In the genomic region with DNA sequence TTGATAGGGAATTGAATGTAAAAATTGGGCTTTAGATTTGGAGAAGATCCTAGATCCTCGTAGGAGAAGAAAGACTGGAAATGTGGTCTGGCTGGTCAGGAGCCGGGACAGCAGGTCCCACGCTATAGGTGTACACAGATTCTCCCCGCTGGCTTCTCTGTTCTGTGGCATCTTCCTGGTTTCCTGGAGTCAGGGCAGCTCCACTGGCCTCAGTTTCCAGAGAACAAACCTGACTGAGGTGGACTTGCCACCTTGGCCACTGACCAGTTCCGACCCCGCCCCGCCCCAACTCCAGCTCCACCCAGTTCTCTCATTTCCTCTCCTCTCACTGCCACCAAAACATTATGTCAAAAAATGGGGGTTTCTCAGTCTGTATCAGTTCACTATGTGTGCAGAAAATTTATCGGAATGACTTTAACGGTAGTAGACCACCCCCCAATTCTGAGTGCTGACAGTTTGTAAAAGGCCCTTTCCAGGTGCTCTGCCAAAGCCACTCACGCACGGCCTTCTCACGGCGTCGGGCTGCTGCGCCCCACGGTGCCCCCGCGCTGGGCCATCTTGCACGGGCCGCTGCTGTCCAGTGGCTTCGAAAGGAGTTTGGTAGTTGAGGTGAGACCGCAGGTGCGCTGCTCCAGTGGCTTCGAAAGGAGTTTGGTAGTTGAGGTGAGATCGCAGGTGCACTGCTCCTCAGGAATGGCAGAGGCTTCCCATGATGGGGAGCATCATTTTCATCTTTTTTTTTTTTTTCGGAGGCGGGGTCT, we compare ENCODE assay signal across 30 cellular contexts.
A peak's percentile ranks its signal among the peaks of the same experiment; 100 is the strongest.
DNase-seq lines count a peak whose midpoint lies in the region; ATAC-seq, FAIRE-seq and TF ChIP-seq lines count a peak whose summit lies in the region.
"Had no signal": no experiment of that assay in that cellular context is flagged by ENCODE, and none has a peak within 500 bp of the region (broad histone marks: within the 10 kb centered on the region; RNA-seq: fewer than 3 reads in every experiment).

No MANE protein-coding gene starts in this region.

- no TSS peak for BruUV-seq in MCF 10A (replicated peaks; lab: Mats Ljungman, UMichigan)
- no TSS peak for BruUV-seq in mammary epithelial cell (replicated peaks; lab: Mats Ljungman, UMichigan)
- BruUV-seq in K562 (replicated peaks; lab: Mats Ljungman, UMichigan) = no TSS peak

- dilution Hi-C loops in mammary epithelial cell (cut with HindIII; ENCODE audit: low sequenced_read_pairs) = no loop called here

- no peak overlapping the region for H4K91ac ChIP-seq in neuronal stem cell (ENCODE audit: low read depth, low read length, poor library complexity)

- H3K9me1 ChIP-seq in K562 (ENCODE audit: control insufficient read depth, insufficient read depth, low read length) = no peaks in the 10 kb centered on the region

- no peaks in the 10 kb centered on the region for H3K27me3 ChIP-seq in mammary epithelial cell (ENCODE audit: insufficient read depth, low read length)
- H3K27me3 ChIP-seq in K562 (ENCODE audit: control insufficient read depth in 2 of 2, insufficient read depth in 2 of 2, low read length in 2 of 2) = no peaks in the 10 kb centered on the region
- no peaks in the 10 kb centered on the region for H3K27me3 ChIP-seq in neuronal stem cell (ENCODE audit: control insufficient read depth in 3 of 3, insufficient read depth in 3 of 3, low read depth in 1 of 3, low read length in 3 of 3)
- H3K27me3 ChIP-seq: esophagus muscularis mucosa, tibial nerve had no signal

- H3K36me3 Mint-ChIP-seq in T-helper 2 cell treated with Interferon-gamma antibody and Interleukin-4, amounts not matched to agents 5 μg/mL and 100 μg/mL, for 36 hours (ENCODE audit: low read depth) = peaks cover 35% of the 10 kb centered on the region
- H3K36me3 Mint-ChIP-seq in MCF 10A (ENCODE audit: insufficient read depth, unreplicated experiment) = peaks cover 5% of the 10 kb centered on the region
- no peaks in the 10 kb centered on the region for H3K36me3 Mint-ChIP-seq in glutamatergic neuron (ENCODE audit: unreplicated experiment)

- H3K4ac ChIP-seq in neuronal stem cell (ENCODE audit: low read length) = no peak overlapping the region

- H2AFZ ChIP-seq in mammary epithelial cell (ENCODE audit: low read depth, low read length) (no peak overlapping the region), K562 (ENCODE audit: low read depth, low read length) (no peak overlapping the region), neuronal stem cell (ENCODE audit: low read length) (no peak overlapping the region)
- H2AFZ ChIP-seq: GM23338 had no signal

- H3K79me2 ChIP-seq in mammary epithelial cell (ENCODE audit: insufficient read depth, low read length) (no peaks in the 10 kb centered on the region), K562 (ENCODE audit: control insufficient read depth, insufficient read depth, low read length) (no peaks in the 10 kb centered on the region)

- H2AK5ac ChIP-seq in neuronal stem cell (ENCODE audit: low read depth, low read length) = no peak overlapping the region

- H3K23ac ChIP-seq in neuronal stem cell (ENCODE audit: low read depth, low read length, poor library complexity) = peak overlapping the region; percentile 27

- no peaks in the 10 kb centered on the region for H3K9me3 Mint-ChIP-seq in T-helper 2 cell treated with Interferon-gamma antibody and Interleukin-4, amounts not matched to agents 5 μg/mL and 100 μg/mL, for 36 hours
- H3K9me3 Mint-ChIP-seq in MCF 10A (ENCODE audit: unreplicated experiment) (no peaks in the 10 kb centered on the region), glutamatergic neuron (ENCODE audit: unreplicated experiment) (peaks cover 15% of the 10 kb centered on the region)
- H3K9me3 Mint-ChIP-seq: activated naive CD4-positive, alpha-beta T cell treated with anti-CD3 and anti-CD28 coated beads, Interleukin-2, amount 50 U/mL, for 72 hours; CD4-positive, CD25-positive, alpha-beta regulatory T cell; endodermal cell; GM23338; nephron had no signal

- no peak overlapping the region for H3K9ac ChIP-seq in mammary epithelial cell (ENCODE audit: insufficient read depth, low read length)
- H3K9ac ChIP-seq in K562 (ENCODE audit: insufficient read depth in 1 of 2, low read depth in 2 of 2, low read length in 2 of 2) = no peak overlapping the region
- no peak overlapping the region for H3K9ac ChIP-seq in neuronal stem cell (ENCODE audit: low read depth, low read length, poor library complexity)
- H3K9ac ChIP-seq: KMS-11, SK-N-SH had no signal

- peaks cover 52% of the 10 kb centered on the region for H3K4me1 Mint-ChIP-seq in T-helper 2 cell treated with Interferon-gamma antibody and Interleukin-4, amounts not matched to agents 5 μg/mL and 100 μg/mL, for 36 hours (ENCODE audit: low read depth)
- H3K4me1 Mint-ChIP-seq in MCF 10A (ENCODE audit: insufficient read depth, unreplicated experiment) = peaks cover 28% of the 10 kb centered on the region
- H3K4me1 Mint-ChIP-seq in glutamatergic neuron (ENCODE audit: low read depth, unreplicated experiment) = peaks cover 36% of the 10 kb centered on the region

- no peak overlapping the region for H3K18ac ChIP-seq in neuronal stem cell (ENCODE audit: low read length)

- H4K20me1 ChIP-seq in mammary epithelial cell (ENCODE audit: insufficient read depth, low read length) = no peaks in the 10 kb centered on the region
- H4K20me1 ChIP-seq in K562 (replicated peaks; ENCODE audit: control insufficient read depth, insufficient read depth, low read length) = no peaks in the 10 kb centered on the region; the same call in 1 of the 2 replicates

- POLR2A ChIA-PET in MCF 10A (lab: Yijun Ruan, JAX) = interaction anchor here (0.8 kb wide), 1 partner anchor 105 kb away, joined by 4 read pairs; no protein-coding TSS in a partner anchor
- POLR2A ChIA-PET in K562 (lab: Yijun Ruan, JAX) = interaction anchor here (0.6 to 1.7 kb wide), 3 partner anchors 9 to 378 kb away, joined by 3 to 5 read pairs (median 4); no protein-coding TSS in a partner anchor

- H3K9me3 ChIP-seq in mammary epithelial cell (replicated peaks; ENCODE audit: insufficient read depth, low read length) (no peaks in the 10 kb centered on the region), K562 (replicated peaks; ENCODE audit: control insufficient read depth, insufficient read depth, low read depth, low read length) (peaks cover 6% of the 10 kb centered on the region; the same call in 1 of the 2 replicates), neuronal stem cell (replicated peaks in 1 of 2; ENCODE audit: control insufficient read depth in 2 of 2, insufficient read depth in 1 of 2, low read depth in 1 of 2, low read length in 2 of 2) (peaks cover 2% of the 10 kb centered on the region in 2 donors)
- H3K9me3 ChIP-seq: esophagus muscularis mucosa, SK-N-SH, tibial nerve had no signal

- ATAC-seq in K562 (no peak), HG03045 (IDR thresholded peaks at IDR 0.05; ENCODE audit: unreplicated experiment) (no peak)
- ATAC-seq: activated naive CD4-positive, alpha-beta T cell treated with anti-CD3 and anti-CD28 coated beads, Interleukin-2, amount 50 U/mL, for 72 hours; GM23338; left colon had no signal

- H3K27me3 Mint-ChIP-seq in T-helper 2 cell treated with Interferon-gamma antibody and Interleukin-4, amounts not matched to agents 5 μg/mL and 100 μg/mL, for 36 hours (ENCODE audit: low read depth) = no peaks in the 10 kb centered on the region
- no peaks in the 10 kb centered on the region for H3K27me3 Mint-ChIP-seq in MCF 10A (ENCODE audit: insufficient read depth, unreplicated experiment)
- peaks cover 12% of the 10 kb centered on the region for H3K27me3 Mint-ChIP-seq in glutamatergic neuron (ENCODE audit: unreplicated experiment)
- H3K27me3 Mint-ChIP-seq: CD4-positive, CD25-positive, alpha-beta regulatory T cell had no signal

- TF ChIP-seq CTCF in MCF 10A (IDR thresholded peaks at IDR 0.05; ENCODE audit: unreplicated experiment) (no peak), mammary epithelial cell (conservative IDR thresholded peaks at IDR 0.05 in 1 of 2, IDR thresholded peaks at IDR 0.05 in 1 of 2; ENCODE audit: extremely low read depth in 1 of 2, insufficient read depth in 1 of 2, low read depth in 1 of 2, low read length in 2 of 2) (no peak), K562 (IDR thresholded peaks at IDR 0.05 in 2 of 3, conservative IDR thresholded peaks at IDR 0.05 in 1 of 3; ENCODE audit: insufficient read depth in 2 of 3, low read depth in 1 of 3, low read length in 3 of 3) (no peak), glutamatergic neuron (IDR thresholded peaks at IDR 0.05; ENCODE audit: partially characterized antibody, unreplicated experiment) (no peak)

- CTCF ChIA-PET in MCF 10A (lab: Yijun Ruan, JAX) = interaction anchor here (0.6 kb wide), 1 partner anchor 56 kb away, joined by 3 read pairs; no protein-coding TSS in a partner anchor
- CTCF ChIA-PET in mammary epithelial cell (lab: Charles Lee; ENCODE audit: low non-redundant PET) = no interaction called here
- CTCF ChIA-PET in K562 (lab: Yijun Ruan, JAX; ENCODE audit: low intra/inter-chr PET ratio) = no interaction called here

- H2BK120ac ChIP-seq in neuronal stem cell (ENCODE audit: low read depth, low read length) = no peak overlapping the region

- H3K4me1 ChIP-seq in mammary epithelial cell (ENCODE audit: insufficient read depth, low read length) (peaks cover 34% of the 10 kb centered on the region), K562 (replicated peaks in 1 of 2; ENCODE audit: control insufficient read depth in 2 of 2, insufficient read depth in 2 of 2, low read length in 2 of 2) (peaks cover 14 to 35% of the 10 kb centered on the region in 2 experiments), neuronal stem cell (ENCODE audit: control insufficient read depth in 2 of 2, insufficient read depth in 1 of 2, low read depth in 1 of 2, low read length in 2 of 2) (peaks cover 20 to 31% of the 10 kb centered on the region in 2 donors)

- no peak overlapping the region for H4K8ac ChIP-seq in neuronal stem cell (ENCODE audit: low read depth, low read length)

- no peaks in the 10 kb centered on the region for H3K36me3 ChIP-seq in mammary epithelial cell (ENCODE audit: insufficient read depth, low read length)
- H3K36me3 ChIP-seq in K562 (ENCODE audit: control insufficient read depth, insufficient read depth, low read length) = peaks cover 29% of the 10 kb centered on the region; the same call in 2 of the 3 replicates
- peaks cover 0 to 7% of the 10 kb centered on the region in 2 donors for H3K36me3 ChIP-seq in neuronal stem cell (replicated peaks in 1 of 2; ENCODE audit: control insufficient read depth in 2 of 2, insufficient read depth in 2 of 2, low read length in 2 of 2)

- no peak for TF ChIP-seq POLR2A in K562 (conservative IDR thresholded peaks at IDR 0.05)

- no peak overlapping the region for H3K14ac ChIP-seq in neuronal stem cell (ENCODE audit: low read length)

- intact Hi-C loops in MCF 10A (cut with micrococcal nuclease) = loop anchor here (10.0 kb wide), 2 partner anchors 105 to 355 kb away; a partner anchor contains a TSS
- intact Hi-C loops in mammary epithelial cell (cut with micrococcal nuclease) = loop anchor here (10.0 kb wide), 1 partner anchor 355 kb away; a partner anchor contains a TSS
- intact Hi-C loops in K562 (cut with micrococcal nuclease) = no loop called here

- TF ChIP-seq EP300 in K562 (IDR thresholded peaks at IDR 0.05; ENCODE audit: low read length) = no peak

- no peak overlapping the region for H2BK12ac ChIP-seq in neuronal stem cell (ENCODE audit: low read length)

- H3K4me2 ChIP-seq in mammary epithelial cell (ENCODE audit: insufficient read depth, low read depth, low read length) (no peak overlapping the region), K562 (ENCODE audit: insufficient read depth, low read length) (no peak overlapping the region), neuronal stem cell (ENCODE audit: insufficient read depth, low read length, poor library complexity, severe bottlenecking) (no peak overlapping the region)
- H3K4me2 ChIP-seq: GM23338, KMS-11, SK-N-SH had no signal

- DNase-seq in T-helper 2 cell treated with Interferon-gamma antibody and Interleukin-4, amounts not matched to agents 5 μg/mL and 100 μg/mL, for 36 hours (ENCODE audit: low spot score) = no peak
- DNase-seq in T-helper 2 cell (no peak), MCF 10A (ENCODE audit: unreplicated experiment) (no peak), mammary epithelial cell (no peak), K562 (ENCODE audit: extremely low read depth in 1 of 4, low spot score in 3 of 4) (no peak), neuronal stem cell (ENCODE audit: low spot score) (no peak), glutamatergic neuron (no peak)
- DNase-seq: 8988T; activated CD4-positive, alpha-beta T cell treated with anti-CD3 and anti-CD28 coated beads, Interleukin-2, amount 50 U/mL, for 1 hour; CD4-positive, CD25-positive, alpha-beta regulatory T cell; central memory CD4-positive, alpha-beta T cell; endodermal cell; foreskin melanocyte; left colon; midbrain; NCI-H1436; RPMI8226; SK-N-SH; small intestine had no signal

- WGBS in mammary epithelial cell (ENCODE audit: low coverage, missing lambda C conversion rate) = 93% methylated on average over 19 of the region's 27 CpGs
- 96% methylated on average over 27 of the region's 27 CpGs for WGBS in K562 (ENCODE audit: insufficient coverage, low coverage, missing lambda C conversion rate)
- no CpG with 5 or more reads among the region's 27 CpGs for WGBS in neuronal stem cell (ENCODE audit: extremely low coverage in 2 of 2, insufficient read length in 2 of 2, insufficient replicate concordance in 1 of 2), 2 donors

- H2BK15ac ChIP-seq in neuronal stem cell (ENCODE audit: low read length) = no peak overlapping the region

- TF ChIP-seq RAD21 in K562 (CRISPR knock-in tag; conservative IDR thresholded peaks at IDR 0.05 in 1 of 2, IDR thresholded peaks at IDR 0.05 in 1 of 2) = no peak

- in situ Hi-C loops in mammary epithelial cell (cut with MboI; ENCODE audit: low sequenced_read_pairs in 2 of 2) = no loop called here
- in situ Hi-C loops in K562 (cut with MboI) = no loop called here

- FAIRE-seq in K562 (lab: Jason Lieb, UNC) = no peak
- FAIRE-seq: astrocyte, GM12892, HTR-8/SVneo, small intestine had no signal

- H3K4me3 Mint-ChIP-seq in T-helper 2 cell treated with Interferon-gamma antibody and Interleukin-4, amounts not matched to agents 5 μg/mL and 100 μg/mL, for 36 hours = no peak overlapping the region
- H3K4me3 Mint-ChIP-seq in MCF 10A (ENCODE audit: unreplicated experiment) (no peak overlapping the region), glutamatergic neuron (ENCODE audit: unreplicated experiment) (no peak overlapping the region)
- H3K4me3 Mint-ChIP-seq: endodermal cell, GM23338, nephron had no signal

- H2BK5ac ChIP-seq in neuronal stem cell (ENCODE audit: low read length) = no peak overlapping the region

- H3K27ac ChIP-seq in mammary epithelial cell (ENCODE audit: insufficient read depth, low read depth, low read length) (no peak overlapping the region), K562 (ENCODE audit: extremely low read depth, low read depth, low read length) (no peak overlapping the region), neuronal stem cell (replicated peaks; ENCODE audit: low read length) (no peak overlapping the region)
- H3K27ac ChIP-seq: esophagus muscularis mucosa, KMS-11, tibial nerve, VCaP had no signal

- peaks cover 4% of the 10 kb centered on the region for H3K79me1 ChIP-seq in neuronal stem cell (ENCODE audit: low read depth, low read length)

- peak overlapping the region; percentile 77 for H3K27ac Mint-ChIP-seq in T-helper 2 cell treated with Interferon-gamma antibody and Interleukin-4, amounts not matched to agents 5 μg/mL and 100 μg/mL, for 36 hours
- H3K27ac Mint-ChIP-seq in MCF 10A (ENCODE audit: low read depth, unreplicated experiment) = peak overlapping the region; percentile 9
- H3K27ac Mint-ChIP-seq in glutamatergic neuron (ENCODE audit: unreplicated experiment) = no peak overlapping the region
- H3K27ac Mint-ChIP-seq: endodermal cell, GM23338 had no signal

- H3K4me3 ChIP-seq in mammary epithelial cell (replicated peaks in 1 of 3; ENCODE audit: insufficient read depth in 1 of 3, low read depth in 2 of 3, low read length in 3 of 3) (no peak overlapping the region), K562 (no peak overlapping the region), neuronal stem cell (ENCODE audit: low read length in 2 of 2) (no peak overlapping the region)
- H3K4me3 ChIP-seq: esophagus muscularis mucosa, GM23338, tibial nerve had no signal
